In genomic region chr10:50620899-50621298, GRCh38 we compare ENCODE assay signal across 17 cellular contexts. TPM values are rescaled to one million over a fixed set of nuclear protein-coding genes. Genes with fewer than 3 reads are reported as not detected.
DNase-seq lines count a peak whose midpoint lies in the region; ATAC-seq and TF ChIP-seq lines count a peak whose summit lies in the region.
"Had no signal": no experiment of that assay in that cellular context is flagged by ENCODE, and none has a peak within 500 bp of the region (broad histone marks: within the 10 kb centered on the region; RNA-seq: fewer than 3 reads in every experiment).

No MANE protein-coding gene starts in this region.

- no peaks in the 10 kb centered on the region for H3K27me3 ChIP-seq in vagina
- H3K27me3 ChIP-seq: stomach had no signal

- no peaks in the 10 kb centered on the region for H3K36me3 ChIP-seq in vagina
- H3K36me3 ChIP-seq: neutrophil, stomach had no signal

- no peaks in the 10 kb centered on the region for H3K9me3 ChIP-seq in vagina
- H3K9me3 ChIP-seq: neutrophil, stomach had no signal

- no peak overlapping the region for H3K4me3 ChIP-seq in vagina
- H3K4me3 ChIP-seq: lung had no signal

- intact Hi-C loops in vagina (cut with DNase I), result loop anchor here (10.0 kb wide), 2 partner anchors 66 to 206 kb away; no protein-coding TSS in a partner anchor

- H3K4me3 Mint-ChIP-seq in stimulated activated naive CD8-positive, alpha-beta T cell treated with anti-CD3 and anti-CD28 coated beads, Interleukin-15, amount 100 ng/mL, for 72 hours, result peak overlapping the region; percentile 21 to 91
- H3K4me3 Mint-ChIP-seq in activated naive CD8-positive, alpha-beta T cell treated with anti-CD3 and anti-CD28 coated beads for 36 hours, result peak overlapping the region; percentile 1
- H3K4me3 Mint-ChIP-seq in memory B cell, result no peak overlapping the region

- H3K9me3 Mint-ChIP-seq in stimulated activated naive CD8-positive, alpha-beta T cell treated with anti-CD3 and anti-CD28 coated beads, Interleukin-15, amount 100 ng/mL, for 72 hours, result no peaks in the 10 kb centered on the region
- H3K9me3 Mint-ChIP-seq in activated naive CD8-positive, alpha-beta T cell treated with anti-CD3 and anti-CD28 coated beads for 36 hours, result no peaks in the 10 kb centered on the region
- H3K9me3 Mint-ChIP-seq in memory B cell, result no peaks in the 10 kb centered on the region
- H3K9me3 Mint-ChIP-seq: dendritic cell treated with granulocyte-macrophage colony-stimulating factor and Interleukin-4, amounts not matched to agents 40 ng/mL and 50 ng/mL, for 4 days; HFFc6 had no signal

- no peaks in the 10 kb centered on the region for H3K36me3 Mint-ChIP-seq in activated naive CD8-positive, alpha-beta T cell treated with anti-CD3 and anti-CD28 coated beads for 36 hours
- H3K36me3 Mint-ChIP-seq in memory B cell, result no peaks in the 10 kb centered on the region

- no peak for DNase-seq in stimulated activated naive CD8-positive, alpha-beta T cell treated with anti-CD3 and anti-CD28 coated beads, Interleukin-15, amount 100 ng/mL, for 72 hours
- no peak for DNase-seq in stimulated activated naive CD8-positive, alpha-beta T cell treated with anti-CD3 and anti-CD28 coated beads, Interleukin-15, Interleukin-2, amounts not matched to agents 100 U/mL and 50 U/mL, for 24 hours
- DNase-seq in activated naive CD8-positive, alpha-beta T cell treated with anti-CD3 and anti-CD28 coated beads for 36 hours, result no peak
- DNase-seq in memory B cell (ENCODE audit: low spot score in 2 of 2), result no peak
- DNase-seq in vagina (ENCODE audit: extremely low spot score in 2 of 2), result no peak
- DNase-seq in amygdala (lab: John Stamatoyannopoulos, UW), result no peak
- DNase-seq in globus pallidus (ENCODE audit: low spot score), result no peak
- DNase-seq: activated CD4-positive, alpha-beta T cell treated with anti-CD3 and anti-CD28 coated beads for 4 hours; DMS79 treated with DMSO at 0.1 percent for 48 hours; HFFc6; NCI-H2107; small intestine; stomach had no signal

- TF ChIP-seq POLR2A in vagina (IDR thresholded peaks at IDR 0.05), result no peak

- no peak overlapping the region for H3K27ac Mint-ChIP-seq in stimulated activated naive CD8-positive, alpha-beta T cell treated with anti-CD3 and anti-CD28 coated beads, Interleukin-15, amount 100 ng/mL, for 72 hours
- peak overlapping the region; percentile 38 for H3K27ac Mint-ChIP-seq in activated naive CD8-positive, alpha-beta T cell treated with anti-CD3 and anti-CD28 coated beads for 36 hours
- H3K27ac Mint-ChIP-seq in memory B cell, result peak overlapping the region; percentile 56
- H3K27ac Mint-ChIP-seq: dendritic cell treated with granulocyte-macrophage colony-stimulating factor and Interleukin-4, amounts not matched to agents 40 ng/mL and 50 ng/mL, for 4 days; HFFc6 had no signal

- peaks cover 49% of the 10 kb centered on the region for H3K4me1 Mint-ChIP-seq in stimulated activated naive CD8-positive, alpha-beta T cell treated with anti-CD3 and anti-CD28 coated beads, Interleukin-15, amount 100 ng/mL, for 72 hours
- peaks cover 54% of the 10 kb centered on the region for H3K4me1 Mint-ChIP-seq in activated naive CD8-positive, alpha-beta T cell treated with anti-CD3 and anti-CD28 coated beads for 36 hours
- H3K4me1 Mint-ChIP-seq in memory B cell, result peaks cover 34% of the 10 kb centered on the region

- TF ChIP-seq CTCF in vagina (IDR thresholded peaks at IDR 0.05), result no peak

- no peak for ATAC-seq in stimulated activated naive CD8-positive, alpha-beta T cell treated with anti-CD3 and anti-CD28 coated beads, Interleukin-15, amount 100 ng/mL, for 72 hours
- ATAC-seq in stimulated activated naive CD8-positive, alpha-beta T cell treated with anti-CD3 and anti-CD28 coated beads, Interleukin-15, Interleukin-2, amounts not matched to agents 100 U/mL and 50 U/mL, for 24 hours, result no peak
- ATAC-seq in memory B cell (ENCODE audit: low read depth) (no peak), GM21576 (IDR thresholded peaks at IDR 0.05; ENCODE audit: unreplicated experiment) (no peak)

- H3K4me1 ChIP-seq in vagina, result peaks cover 41% of the 10 kb centered on the region

- no peaks in the 10 kb centered on the region for H3K27me3 Mint-ChIP-seq in stimulated activated naive CD8-positive, alpha-beta T cell treated with anti-CD3 and anti-CD28 coated beads, Interleukin-15, amount 100 ng/mL, for 72 hours
- no peaks in the 10 kb centered on the region for H3K27me3 Mint-ChIP-seq in activated naive CD8-positive, alpha-beta T cell treated with anti-CD3 and anti-CD28 coated beads for 36 hours
- no peaks in the 10 kb centered on the region for H3K27me3 Mint-ChIP-seq in memory B cell
- H3K27me3 Mint-ChIP-seq: dendritic cell treated with granulocyte-macrophage colony-stimulating factor and Interleukin-4, amounts not matched to agents 40 ng/mL and 50 ng/mL, for 4 days had no signal

- H3K27ac ChIP-seq in vagina, result peak overlapping the region; percentile 98

RNA-seq across cellular contexts. Expression of gene SGMS1, which starts 2.9 kb away (rescaled TPM):
- 10 to 100 TPM in 1 of 2 experiments, 1 to 10 TPM in 1; 9.8 to 11.3 TPM for total RNA-seq in activated naive CD8-positive, alpha-beta T cell treated with anti-CD3 and anti-CD28 coated beads for 36 hours
- 93.8 TPM for total RNA-seq in vagina

Comparison
In these comparisons a context has a peak if more than half of its experiments do, and no peak if none do; other contexts are left out.
1. H3K27ac Mint-ChIP-seq: peak in activated naive CD8-positive, alpha-beta T cell treated with anti-CD3 and anti-CD28 coated beads for 36 hours (single experiment) and memory B cell (single experiment); none in stimulated activated naive CD8-positive, alpha-beta T cell treated with anti-CD3 and anti-CD28 coated beads, Interleukin-15, amount 100 ng/mL, for 72 hours (0 of 2).